In the genomic region with DNA sequence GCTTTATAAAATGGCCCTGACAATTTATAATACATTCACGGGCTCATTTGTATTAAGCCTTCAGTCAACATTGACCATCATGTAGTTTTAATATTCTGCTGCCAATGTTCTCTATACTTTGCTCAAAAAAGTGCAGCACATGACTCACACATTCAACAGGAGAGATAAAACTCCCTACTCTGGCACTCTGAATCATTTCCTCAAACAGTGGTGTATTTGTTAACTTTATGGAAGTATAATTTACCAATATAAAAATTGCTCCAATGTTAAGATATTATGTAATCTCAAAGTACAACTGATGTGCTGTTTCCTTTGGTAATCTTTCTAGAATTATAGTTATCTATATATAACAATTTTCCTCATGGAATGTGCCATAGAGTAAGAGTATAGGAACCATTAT, we compare ENCODE assay signal across 9 cellular contexts. TPM values are rescaled to one million over a fixed set of nuclear protein-coding genes. Genes with fewer than 3 reads are reported as not detected.
DNase-seq lines count a peak whose midpoint lies in the region; TF ChIP-seq lines count a peak whose summit lies in the region.
"Had no signal": no experiment of that assay in that cellular context is flagged by ENCODE, and none has a peak within 500 bp of the region (broad histone marks: within the 10 kb centered on the region; RNA-seq: fewer than 3 reads in every experiment).

No MANE protein-coding gene starts in this region.

- peaks cover 15% of the 10 kb centered on the region for H3K36me3 Mint-ChIP-seq in activated T-helper 2 cell treated with anti-CD3 and anti-CD28 coated beads, Interferon-gamma antibody, Interleukin-2, Interleukin-4, amounts not matched to agents 10 μg/mL and 5 μg/mL and 100 μg/mL, durations not matched to agents 14 hours and 24 hours and 36 hours (ENCODE audit: low read depth)

- no peak overlapping the region for H3K4me3 ChIP-seq in SJSA1
- no peak overlapping the region for H3K4me3 ChIP-seq in fibroblast of lung (replicated peaks in 1 of 4; ENCODE audit: control extremely low read depth in 1 of 4, insufficient read depth in 1 of 4, low read depth in 3 of 4, low read length in 4 of 4)
- H3K4me3 ChIP-seq in skeletal muscle satellite cell (ENCODE audit: low read length): no peak overlapping the region

- H3K4me1 Mint-ChIP-seq in activated T-helper 2 cell treated with anti-CD3 and anti-CD28 coated beads, Interferon-gamma antibody, Interleukin-2, Interleukin-4, amounts not matched to agents 10 μg/mL and 5 μg/mL and 100 μg/mL, durations not matched to agents 14 hours and 24 hours and 36 hours (ENCODE audit: low read depth): peaks cover 42% of the 10 kb centered on the region

- H3K4me2 ChIP-seq in fibroblast of lung (ENCODE audit: extremely low read depth, insufficient read depth, low read length) (no peak overlapping the region), skeletal muscle satellite cell (ENCODE audit: low read length) (peak overlapping the region; percentile 63)

- no peak for TF ChIP-seq CTCF in fibroblast of lung (conservative IDR thresholded peaks at IDR 0.05 in 1 of 2, IDR thresholded peaks at IDR 0.05 in 1 of 2; ENCODE audit: low read depth in 1 of 2, low read length in 2 of 2)

- H3K27ac ChIP-seq in SJSA1: 0 out of 2 replicates have a peak overlapping the region, but pooled peaks have one; percentile 26
- peak overlapping the region; percentile 56 for H3K27ac ChIP-seq in fibroblast of lung (ENCODE audit: insufficient read depth, low read length)

- no peaks in the 10 kb centered on the region for H3K9me3 Mint-ChIP-seq in activated T-helper 2 cell treated with anti-CD3 and anti-CD28 coated beads, Interferon-gamma antibody, Interleukin-2, Interleukin-4, amounts not matched to agents 10 μg/mL and 5 μg/mL and 100 μg/mL, durations not matched to agents 14 hours and 24 hours and 36 hours

- H3K27me3 ChIP-seq in SJSA1 (replicated peaks) (no peaks in the 10 kb centered on the region), fibroblast of lung (ENCODE audit: control insufficient read depth, insufficient read depth, low read length) (no peaks in the 10 kb centered on the region), skeletal muscle satellite cell (ENCODE audit: control insufficient read depth, insufficient read depth, low read length) (no peaks in the 10 kb centered on the region)

- intact Hi-C loops in activated T-helper 2 cell treated with anti-CD3 and anti-CD28 coated beads, Interferon-gamma antibody, Interleukin-2, Interleukin-4, amounts not matched to agents 10 μg/mL and 5 μg/mL and 100 μg/mL, durations not matched to agents 14 hours and 24 hours and 36 hours (cut with micrococcal nuclease): no loop called here

- H3K27me3 Mint-ChIP-seq in activated T-helper 2 cell treated with anti-CD3 and anti-CD28 coated beads, Interferon-gamma antibody, Interleukin-2, Interleukin-4, amounts not matched to agents 10 μg/mL and 5 μg/mL and 100 μg/mL, durations not matched to agents 14 hours and 24 hours and 36 hours (ENCODE audit: low read depth): no peaks in the 10 kb centered on the region

- H3K36me3 ChIP-seq in SJSA1: no peaks in the 10 kb centered on the region
- H3K36me3 ChIP-seq in fibroblast of lung (ENCODE audit: control insufficient read depth, insufficient read depth, low read length): no peaks in the 10 kb centered on the region
- no peaks in the 10 kb centered on the region for H3K36me3 ChIP-seq in skeletal muscle satellite cell (ENCODE audit: insufficient read depth, low read length)

- H3K79me2 ChIP-seq in fibroblast of lung (ENCODE audit: control insufficient read depth, insufficient read depth, low read length): peaks cover 51% of the 10 kb centered on the region

- no peak overlapping the region for H3K9ac ChIP-seq in fibroblast of lung (ENCODE audit: insufficient read depth, low read length)
- H3K9ac ChIP-seq in skeletal muscle satellite cell (ENCODE audit: low read depth, low read length): peak overlapping the region; percentile 20

- H3K4me1 ChIP-seq in SJSA1 (replicated peaks) (peaks cover 50% of the 10 kb centered on the region), fibroblast of lung (ENCODE audit: control insufficient read depth, extremely low read depth, insufficient read depth, low read length) (peaks cover 26% of the 10 kb centered on the region), skeletal muscle satellite cell (ENCODE audit: control insufficient read depth, insufficient read depth, low read length) (peaks cover 54% of the 10 kb centered on the region)

- H2AFZ ChIP-seq in fibroblast of lung (ENCODE audit: low read length): no peak overlapping the region

- no peak overlapping the region for H3K27ac Mint-ChIP-seq in activated T-helper 2 cell treated with anti-CD3 and anti-CD28 coated beads, Interferon-gamma antibody, Interleukin-2, Interleukin-4, amounts not matched to agents 10 μg/mL and 5 μg/mL and 100 μg/mL, durations not matched to agents 14 hours and 24 hours and 36 hours

- H3K9me3 ChIP-seq in SJSA1 (replicated peaks) (no peaks in the 10 kb centered on the region), fibroblast of lung (ENCODE audit: control insufficient read depth, insufficient read depth, low read depth, low read length) (no peaks in the 10 kb centered on the region), skeletal muscle satellite cell (replicated peaks; ENCODE audit: low read length) (no peaks in the 10 kb centered on the region)

- no peaks in the 10 kb centered on the region for H4K20me1 ChIP-seq in fibroblast of lung (ENCODE audit: control insufficient read depth, extremely low read depth, insufficient read depth, low read length)

- DNase-seq in HCEC 1CT: peak; percentile 85
- DNase-seq in SJSA1 (ENCODE audit: low read depth in 1 of 2, low spot score in 2 of 2): no peak
- peak; percentile 74 to 82 for DNase-seq in fibroblast of lung (ENCODE audit: low read depth in 2 of 2)
- no peak for DNase-seq in COR-L47 (lab: John Stamatoyannopoulos, UW)
- DNase-seq in activated T-helper 2 cell treated with anti-CD3 and anti-CD28 coated beads, Interferon-gamma antibody, Interleukin-2, Interleukin-4, amounts not matched to agents 10 μg/mL and 5 μg/mL and 100 μg/mL, durations not matched to agents 14 hours and 24 hours and 36 hours (ENCODE audit: low spot score): no peak
- no peak for DNase-seq in NCI-H526 treated with DMSO at 0.1 percent for 48 hours (lab: John Stamatoyannopoulos, UW)
- DNase-seq: left cardiac atrium, NCI-H2081 had no signal

- no peak overlapping the region for H3K4me3 Mint-ChIP-seq in activated T-helper 2 cell treated with anti-CD3 and anti-CD28 coated beads, Interferon-gamma antibody, Interleukin-2, Interleukin-4, amounts not matched to agents 10 μg/mL and 5 μg/mL and 100 μg/mL, durations not matched to agents 14 hours and 24 hours and 36 hours (ENCODE audit: low read depth)

RNA-seq across cellular contexts. Expression of a gene that starts 39.9 kb away (rescaled TPM):
- 6.1 and 8.7 TPM in 2 replicates for total RNA-seq in SJSA1 (2014; rRNA removed; shearing (Covaris generic))
- 9.8 and 13.0 TPM in 2 replicates for total RNA-seq in fibroblast of lung
- 16.0 and 19.0 TPM in 2 replicates for polyA plus RNA-seq in fibroblast of lung
- polyA plus RNA-seq in fibroblast of lung (2012): 7.8 and 11.8 TPM in 2 replicates
- polyA minus RNA-seq in fibroblast of lung (ENCODE audit: low replicate concordance): 10.7 and 11.9 TPM in 2 replicates
- total RNA-seq in skeletal muscle satellite cell (2012; rRNA removed): 14.0 and 15.0 TPM in 2 replicates
- 10.5 and 11.8 TPM in 2 replicates for total RNA-seq in activated T-helper 2 cell treated with anti-CD3 and anti-CD28 coated beads, Interferon-gamma antibody, Interleukin-2, Interleukin-4, amounts not matched to agents 10 μg/mL and 5 μg/mL and 100 μg/mL, durations not matched to agents 14 hours and 24 hours and 36 hours

Comparison
In these comparisons a context has a peak if more than half of its experiments do, and no peak if none do; other contexts are left out.
1. DNase-seq: peak in HCEC 1CT (single experiment) and fibroblast of lung (2 of 2); none in SJSA1 (0 of 2), COR-L47 (single experiment), activated T-helper 2 cell treated with anti-CD3 and anti-CD28 coated beads, Interferon-gamma antibody, Interleukin-2, Interleukin-4, amounts not matched to agents 10 μg/mL and 5 μg/mL and 100 μg/mL, durations not matched to agents 14 hours and 24 hours and 36 hours (single experiment) and NCI-H526 treated with DMSO at 0.1 percent for 48 hours (single experiment).